8 cellular contexts compared by ENCODE assay signal in the genomic region with DNA sequence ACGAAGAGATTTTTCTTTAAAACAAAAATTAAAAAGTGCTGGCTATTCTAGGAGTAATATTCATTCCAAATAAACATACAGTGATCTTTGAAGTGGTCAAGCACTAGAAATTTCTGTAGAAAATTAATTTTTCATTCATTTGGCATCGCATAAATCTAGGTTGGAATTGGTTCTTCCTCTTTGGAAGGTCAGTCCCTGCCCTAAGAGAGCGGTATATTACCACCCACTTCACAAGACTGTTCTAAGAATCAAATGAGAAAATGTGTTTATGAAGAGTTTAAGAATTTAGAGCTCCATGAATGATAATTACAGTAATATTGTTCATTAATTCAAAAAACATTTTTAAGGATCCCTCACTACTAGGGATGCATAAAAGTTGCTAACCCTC. TPM values are rescaled to one million over a fixed set of nuclear protein-coding genes. Genes with fewer than 3 reads are reported as not detected.
A peak's percentile ranks its signal among the peaks of the same experiment; 100 is the strongest.
DNase-seq lines count a peak whose midpoint lies in the region; ATAC-seq and TF ChIP-seq lines count a peak whose summit lies in the region.

No MANE protein-coding gene starts in this region.

- H3K4me1 ChIP-seq in mucosa of stomach (ENCODE audit: control insufficient read depth, insufficient read depth, low read length), result peaks cover 11% of the 10 kb centered on the region

- ATAC-seq in HG03135 (IDR thresholded peaks at IDR 0.05; ENCODE audit: unreplicated experiment) (no peak), HG03139 (IDR thresholded peaks at IDR 0.05; ENCODE audit: unreplicated experiment) (no peak)

- CTCF ChIA-PET in AG04449 (lab: Yijun Ruan, JAX), result interaction anchor here (1.4 to 2.7 kb wide), 4 partner anchors 10 to 313 kb away, joined by 7 to 20 read pairs (median 10); partner anchors contain the start of gene SEC23A

- peak overlapping the region; percentile 71 for H3K9ac ChIP-seq in mucosa of stomach (ENCODE audit: low read length)

- TF ChIP-seq CTCF in AG04449 (IDR thresholded peaks at IDR 0.05; ENCODE audit: insufficient read depth, low read length, missing control alignments) (no peak), HL-60 (IDR thresholded peaks at IDR 0.05; ENCODE audit: insufficient read depth, low read length) (no peak)

- H3K9me3 ChIP-seq in mucosa of stomach (ENCODE audit: control insufficient read depth, low read length), result no peaks in the 10 kb centered on the region

- peak overlapping the region; percentile 86 for H3K4me3 ChIP-seq in AG04449 (ENCODE audit: low read depth, low read length)
- peak overlapping the region; percentile 90 for H3K4me3 ChIP-seq in HL-60 (replicated peaks; ENCODE audit: insufficient read depth, low read length)
- peak overlapping the region; percentile 72 for H3K4me3 ChIP-seq in mucosa of stomach (ENCODE audit: low read length)

- H3K27ac ChIP-seq in HL-60 (replicated peaks) (peak overlapping the region; percentile 78), caudate nucleus (ENCODE audit: low read depth, low read length) (peak overlapping the region; percentile 74)

- H3K27me3 ChIP-seq in HL-60 (ENCODE audit: insufficient read depth, poor library complexity, severe bottlenecking) (no peaks in the 10 kb centered on the region), mucosa of stomach (ENCODE audit: control insufficient read depth, insufficient read depth, low read length) (no peaks in the 10 kb centered on the region)

- H3K36me3 ChIP-seq in mucosa of stomach (ENCODE audit: control insufficient read depth, insufficient read depth, low read length), result no peaks in the 10 kb centered on the region

- POLR2A ChIA-PET in AG04449 (lab: Yijun Ruan, JAX), result interaction anchor here (0.7 to 1.3 kb wide), 5 partner anchors 11 to 154 kb away, joined by 3 to 14 read pairs (median 3); partner anchors contain the start of genes SEC23A and TRAPPC6B

- DNase-seq in AG04449 (ENCODE audit: low read depth, low spot score) (no peak), HL-60 (ENCODE audit: low read depth in 1 of 2, low spot score in 1 of 2) (no peak), caudate nucleus (lab: John Stamatoyannopoulos, UW) (no peak), HT-29 (ENCODE audit: low spot score) (no peak)
- no peak for DNase-seq in stimulated activated CD4-positive, alpha-beta T cell treated with anti-CD3 and anti-CD28 coated beads, Interleukin-2, amount 100 ng/mL, for 24 hours

RNA-seq across cellular contexts. Expression of gene GEMIN2, which starts 0.4 kb away (rescaled TPM):
- total RNA-seq in HT-29 (2014; rRNA removed; shearing (Covaris generic)), result 10.3 and 15.7 TPM in 2 replicates

RNA-seq across cellular contexts. Expression of gene SEC23A, which starts 10.6 kb away (rescaled TPM):
- total RNA-seq in HT-29 (2014; rRNA removed; shearing (Covaris generic)), result 25.6 and 26.4 TPM in 2 replicates

RNA-seq across cellular contexts. Expression of gene TRAPPC6B, which starts 56.5 kb away (rescaled TPM):
- 5.7 and 7.2 TPM in 2 replicates for total RNA-seq in HT-29 (2014; rRNA removed; shearing (Covaris generic))
